8 cellular contexts compared by ENCODE assay signal in genomic region chr7:2709553-2710165, GRCh38. TPM values are rescaled to one million over a fixed set of nuclear protein-coding genes. Genes with fewer than 3 reads are reported as not detected.
DNase-seq lines count a peak whose midpoint lies in the region; ATAC-seq, FAIRE-seq and TF ChIP-seq lines count a peak whose summit lies in the region.

No MANE protein-coding gene starts in this region.

- H3K27me3 Mint-ChIP-seq in nephron progenitor cell (ENCODE audit: low read depth, poor library complexity) = peaks cover 7% of the 10 kb centered on the region
- H3K27me3 Mint-ChIP-seq in stimulated activated naive CD8-positive, alpha-beta T cell treated with anti-CD3 and anti-CD28 coated beads, Interleukin-15, Interleukin-2, amounts not matched to agents 100 ng/mL and 50 ng/mL, for 24 hours = peaks cover 18% of the 10 kb centered on the region

- peaks cover 49% of the 10 kb centered on the region for H3K4me1 Mint-ChIP-seq in nephron progenitor cell
- peaks cover 26% of the 10 kb centered on the region for H3K4me1 Mint-ChIP-seq in stimulated activated naive CD8-positive, alpha-beta T cell treated with anti-CD3 and anti-CD28 coated beads, Interleukin-15, Interleukin-2, amounts not matched to agents 100 ng/mL and 50 ng/mL, for 24 hours (ENCODE audit: low read depth)

- peak; percentile 85 for DNase-seq in GM18507 (ENCODE audit: extremely low spot score, insufficient read length, low read depth)
- DNase-seq in NCI-H748 (lab: John Stamatoyannopoulos, UW; ENCODE audit: unreplicated experiment) = peak; percentile 69
- peak; percentile 67 for DNase-seq in activated T-cell treated with anti-CD3 and anti-CD28 coated beads for 24 hours (ENCODE audit: low read depth)
- DNase-seq in nephron progenitor cell = peak; percentile 81

- FAIRE-seq in GM18507 (lab: Jason Lieb, UNC) = peak; percentile 90

- TF ChIP-seq CTCF in 22Rv1 (IDR thresholded peaks at IDR 0.05) (peak; percentile 100), nephron progenitor cell (IDR thresholded peaks at IDR 0.05) (peak; percentile 91)

- no peak overlapping the region for H3K27ac Mint-ChIP-seq in nephron progenitor cell
- no peak overlapping the region for H3K27ac Mint-ChIP-seq in stimulated activated naive CD8-positive, alpha-beta T cell treated with anti-CD3 and anti-CD28 coated beads, Interleukin-15, Interleukin-2, amounts not matched to agents 100 ng/mL and 50 ng/mL, for 24 hours

- H3K27ac ChIP-seq in 22Rv1 = no peak overlapping the region

- peaks cover 25% of the 10 kb centered on the region for H3K36me3 Mint-ChIP-seq in nephron progenitor cell (ENCODE audit: low read depth)
- H3K36me3 Mint-ChIP-seq in stimulated activated naive CD8-positive, alpha-beta T cell treated with anti-CD3 and anti-CD28 coated beads, Interleukin-15, Interleukin-2, amounts not matched to agents 100 ng/mL and 50 ng/mL, for 24 hours (ENCODE audit: low read depth) = peaks cover 2% of the 10 kb centered on the region

- H3K4me3 Mint-ChIP-seq in nephron progenitor cell = no peak overlapping the region
- H3K4me3 Mint-ChIP-seq in stimulated activated naive CD8-positive, alpha-beta T cell treated with anti-CD3 and anti-CD28 coated beads, Interleukin-15, Interleukin-2, amounts not matched to agents 100 ng/mL and 50 ng/mL, for 24 hours = peak overlapping the region; percentile 21

- peaks cover 7% of the 10 kb centered on the region for H3K9me3 Mint-ChIP-seq in nephron progenitor cell
- no peaks in the 10 kb centered on the region for H3K9me3 Mint-ChIP-seq in stimulated activated naive CD8-positive, alpha-beta T cell treated with anti-CD3 and anti-CD28 coated beads, Interleukin-15, Interleukin-2, amounts not matched to agents 100 ng/mL and 50 ng/mL, for 24 hours

- peak; percentile 63 for ATAC-seq in HG02943 (IDR thresholded peaks at IDR 0.05; ENCODE audit: low read depth, unreplicated experiment)
- ATAC-seq in esophagus mucosa = peak; percentile 87

RNA-seq across cellular contexts. Expression of gene AMZ1, which starts 21.7 kb away (rescaled TPM):
- total RNA-seq in esophagus mucosa = 0.12 TPM
